Comparison of ENCODE assay signal across 8 cellular contexts in genomic region chr20:34824861-34825529, GRCh38. TPM values are rescaled to one million over a fixed set of nuclear protein-coding genes. Genes with fewer than 3 reads are reported as not detected.
DNase-seq lines count a peak whose midpoint lies in the region; ATAC-seq and TF ChIP-seq lines count a peak whose summit lies in the region.

No MANE protein-coding gene starts in this region.

- peak overlapping the region; percentile 93 to 99 (median 95) for H3K27ac Mint-ChIP-seq in CD4-positive, alpha-beta memory T cell
- peak overlapping the region; percentile 93 for H3K27ac Mint-ChIP-seq in activated naive CD4-positive, alpha-beta T cell treated with anti-CD3 and anti-CD28 coated beads for 36 hours

- peak; percentile 85 for ATAC-seq in GM19452 (IDR thresholded peaks at IDR 0.05; ENCODE audit: unreplicated experiment)

- peaks cover 0 to 10% of the 10 kb centered on the region in 2 donors for H3K36me3 Mint-ChIP-seq in CD4-positive, alpha-beta memory T cell
- H3K36me3 Mint-ChIP-seq in activated naive CD4-positive, alpha-beta T cell treated with anti-CD3 and anti-CD28 coated beads for 36 hours (ENCODE audit: low read depth) = no peaks in the 10 kb centered on the region

- peaks cover 0 to 1% of the 10 kb centered on the region in 2 donors for H3K27me3 Mint-ChIP-seq in CD4-positive, alpha-beta memory T cell
- no peaks in the 10 kb centered on the region for H3K27me3 Mint-ChIP-seq in activated naive CD4-positive, alpha-beta T cell treated with anti-CD3 and anti-CD28 coated beads for 36 hours (ENCODE audit: low read depth)

- intact Hi-C loops in CD4-positive, alpha-beta memory T cell (cut with micrococcal nuclease) = loop anchor here (1.0 to 10.0 kb wide), 5 partner anchors 52 to 1130 kb away; partner anchors contain the start of genes ACSS2, AHCY, EDEM2 and SCAND1
- intact Hi-C loops in activated naive CD4-positive, alpha-beta T cell treated with anti-CD3 and anti-CD28 coated beads for 36 hours (cut with micrococcal nuclease) = loop anchor here (1.0 to 10.0 kb wide), 8 partner anchors 51 to 840 kb away; partner anchors contain the start of genes ACSS2, AHCY, CPNE1 and EDEM2

- H3K9me3 ChIP-seq in CD4-positive, alpha-beta memory T cell (ENCODE audit: control insufficient read depth in 1 of 2, low read length in 2 of 2) = no peaks in the 10 kb centered on the region

- peaks cover 35% of the 10 kb centered on the region for H3K4me1 ChIP-seq in CD4-positive, alpha-beta memory T cell (ENCODE audit: insufficient read depth, low read length)

- H3K4me1 Mint-ChIP-seq in CD4-positive, alpha-beta memory T cell = peaks cover 23 to 53% (median 42%) of the 10 kb centered on the region in 4 donors
- peaks cover 38% of the 10 kb centered on the region for H3K4me1 Mint-ChIP-seq in activated naive CD4-positive, alpha-beta T cell treated with anti-CD3 and anti-CD28 coated beads for 36 hours (ENCODE audit: low read depth)

- no peaks in the 10 kb centered on the region for H3K36me3 ChIP-seq in CD4-positive, alpha-beta memory T cell (ENCODE audit: insufficient read depth, low read length)

- H3K9me3 Mint-ChIP-seq in CD4-positive, alpha-beta memory T cell = peaks cover 0 to 2% (median 0%) of the 10 kb centered on the region in 8 donors
- H3K9me3 Mint-ChIP-seq in activated naive CD4-positive, alpha-beta T cell treated with anti-CD3 and anti-CD28 coated beads for 36 hours = no peaks in the 10 kb centered on the region

- DNase-seq in CD4-positive, alpha-beta memory T cell = peak; percentile 64 to 76 (median 69)
- DNase-seq in HL-60 (ENCODE audit: low read depth in 1 of 2, low spot score in 1 of 2) (peak in 1 of 2 experiments; percentile 51), SK-MEL-5 (ENCODE audit: low read depth, low spot score) (peak; percentile 34), globus pallidus (ENCODE audit: low spot score) (peak; percentile 69), occipital lobe (lab: John Stamatoyannopoulos, UW) (peak; percentile 34)
- peak; percentile 69 for DNase-seq in activated naive CD4-positive, alpha-beta T cell treated with anti-CD3 and anti-CD28 coated beads for 36 hours

- H3K27ac ChIP-seq in CD4-positive, alpha-beta memory T cell (ENCODE audit: low read depth, low read length) = peak overlapping the region; percentile 78
- H3K27ac ChIP-seq in HL-60 (replicated peaks) (peak overlapping the region; percentile 66), temporal lobe (ENCODE audit: low read depth, low read length) (peak overlapping the region; percentile 89)

- H3K4me3 ChIP-seq in CD4-positive, alpha-beta memory T cell (ENCODE audit: low read length in 2 of 2) = peak overlapping the region; percentile 80 to 91
- H3K4me3 ChIP-seq in HL-60 (replicated peaks; ENCODE audit: insufficient read depth, low read length) = peak overlapping the region; percentile 64

- CTCF ChIA-PET in CD4-positive, alpha-beta memory T cell (lab: Charles Lee; ENCODE audit: partially characterized antibody) = interaction anchor here (0.8 to 1.8 kb wide), 4 partner anchors 10 to 513 kb away, joined by 4 to 11 read pairs (median 6); partner anchors contain the start of gene GGT7
- CTCF ChIA-PET in activated naive CD4-positive, alpha-beta T cell treated with anti-CD3 and anti-CD28 coated beads for 36 hours (lab: Charles Lee) = interaction anchor here (1.8 kb wide), 1 partner anchor 11 kb away, joined by 4 read pairs; no protein-coding TSS in a partner anchor

- POLR2A ChIA-PET in CD4-positive, alpha-beta memory T cell (lab: Charles Lee; ENCODE audit: partially characterized antibody) = interaction anchor here (0.7 to 2.4 kb wide), 7 partner anchors 47 to 1129 kb away, joined by 3 to 11 read pairs (median 4); partner anchors contain the start of genes ACSS2, EIF6, GGT7 and MMP24OS

- TF ChIP-seq CTCF in HL-60 (IDR thresholded peaks at IDR 0.05; ENCODE audit: insufficient read depth, low read length) = no peak

- in situ Hi-C loops in SK-MEL-5 (cut with HindIII; ENCODE audit: low pct_unique_long_range_greater_than_20kb, low sequenced_read_pairs) = no loop called here

- no peaks in the 10 kb centered on the region for H3K27me3 ChIP-seq in CD4-positive, alpha-beta memory T cell (ENCODE audit: insufficient read depth, low read length)
- no peaks in the 10 kb centered on the region for H3K27me3 ChIP-seq in HL-60 (ENCODE audit: insufficient read depth, poor library complexity, severe bottlenecking)

- peak overlapping the region; percentile 93 to 98 (median 97) for H3K4me3 Mint-ChIP-seq in CD4-positive, alpha-beta memory T cell
- H3K4me3 Mint-ChIP-seq in activated naive CD4-positive, alpha-beta T cell treated with anti-CD3 and anti-CD28 coated beads for 36 hours = peak overlapping the region; percentile 97

RNA-seq across cellular contexts. Expression of gene NCOA6, which starts 0.5 kb away (rescaled TPM):
- total RNA-seq in CD4-positive, alpha-beta memory T cell = 10 to 100 TPM; 29.5 to 29.9 TPM
- 10 to 100 TPM in 1 of 2 donors, under 1 TPM in 1; 0.60 to 12.9 TPM for polyA plus RNA-seq in CD4-positive, alpha-beta memory T cell
- total RNA-seq in SK-MEL-5 (2014; rRNA removed; shearing (Covaris generic)) = 6.1 and 6.5 TPM in 2 replicates
- polyA plus RNA-seq in SK-MEL-5 (2015; cell fraction: cytosol; rRNA removed) = 22.0 and 35.7 TPM in 2 replicates
- 12.4 and 19.3 TPM in 2 replicates for polyA plus RNA-seq in SK-MEL-5 (2015; cell fraction: nucleus; rRNA removed)
- total RNA-seq in activated naive CD4-positive, alpha-beta T cell treated with anti-CD3 and anti-CD28 coated beads for 36 hours = 10 to 100 TPM; 13.9 to 14.1 TPM
- 60.8 TPM for total RNA-seq in occipital lobe
- 36.6 TPM for total RNA-seq in temporal lobe

RNA-seq across cellular contexts. Expression of gene GGT7, which starts 47.7 kb away (rescaled TPM):
- 10 to 100 TPM; 35.3 to 37.2 TPM for total RNA-seq in CD4-positive, alpha-beta memory T cell
- polyA plus RNA-seq in CD4-positive, alpha-beta memory T cell = 1 to 10 TPM; 2.0 to 5.7 TPM
- total RNA-seq in SK-MEL-5 (2014; rRNA removed; shearing (Covaris generic)) = 4.4 and 8.0 TPM in 2 replicates
- polyA plus RNA-seq in SK-MEL-5 (2015; cell fraction: cytosol; rRNA removed) = 51.1 and 51.3 TPM in 2 replicates
- 147 and 176 TPM in 2 replicates for polyA plus RNA-seq in SK-MEL-5 (2015; cell fraction: nucleus; rRNA removed)
- 10 to 100 TPM; 14.8 to 15.0 TPM for total RNA-seq in activated naive CD4-positive, alpha-beta T cell treated with anti-CD3 and anti-CD28 coated beads for 36 hours
- 19.0 TPM for total RNA-seq in occipital lobe
- 20.2 TPM for total RNA-seq in temporal lobe

RNA-seq across cellular contexts. Expression of gene ACSS2, which starts 51.4 kb away (rescaled TPM):
- 10 to 100 TPM; 19.8 to 24.3 TPM for total RNA-seq in CD4-positive, alpha-beta memory T cell
- 10 to 100 TPM; 11.4 to 14.1 TPM for polyA plus RNA-seq in CD4-positive, alpha-beta memory T cell
- total RNA-seq in SK-MEL-5 (2014; rRNA removed; shearing (Covaris generic)) = 35.7 and 38.9 TPM in 2 replicates
- 42.8 and 58.7 TPM in 2 replicates for polyA plus RNA-seq in SK-MEL-5 (2015; cell fraction: cytosol; rRNA removed)
- polyA plus RNA-seq in SK-MEL-5 (2015; cell fraction: nucleus; rRNA removed) = 84.4 and 133 TPM in 2 replicates
- total RNA-seq in activated naive CD4-positive, alpha-beta T cell treated with anti-CD3 and anti-CD28 coated beads for 36 hours = 10 to 100 TPM; 71.3 to 73.6 TPM
- total RNA-seq in occipital lobe (29.0 TPM), temporal lobe (30.5 TPM)
